In genomic region chr3:188021041-188021440, GRCh38 we compare ENCODE assay signal across 18 cellular contexts.
A peak's percentile ranks its signal among the peaks of the same experiment; 100 is the strongest.
DNase-seq lines count a peak whose midpoint lies in the region; TF ChIP-seq lines count a peak whose summit lies in the region.
"Had no signal": no experiment of that assay in that cellular context is flagged by ENCODE, and none has a peak within 500 bp of the region (broad histone marks: within the 10 kb centered on the region; RNA-seq: fewer than 3 reads in every experiment).

No MANE protein-coding gene starts in this region.

- H3F3A ChIP-seq in smooth muscle cell (ENCODE audit: low read depth) = no peaks in the 10 kb centered on the region

- H3K9ac ChIP-seq in smooth muscle cell (ENCODE audit: low read depth) = no peak overlapping the region

- no peak overlapping the region for H3K27ac ChIP-seq in smooth muscle cell (ENCODE audit: low read depth)
- H3K27ac ChIP-seq: adrenal gland, gastroesophageal sphincter, upper lobe of left lung had no signal

- no peak overlapping the region for H3K4me3 ChIP-seq in MG63
- no peak overlapping the region for H3K4me3 ChIP-seq in fibroblast of the aortic adventitia (ENCODE audit: low read depth, low read length)
- no peak overlapping the region for H3K4me3 ChIP-seq in smooth muscle cell
- H3K4me3 ChIP-seq: adrenal gland, gastroesophageal sphincter, upper lobe of left lung had no signal

- no peak for TF ChIP-seq CTCF in fibroblast of the aortic adventitia (IDR thresholded peaks at IDR 0.05; ENCODE audit: insufficient read depth, low read length)
- TF ChIP-seq CTCF in smooth muscle cell (IDR thresholded peaks at IDR 0.05; ENCODE audit: borderline replicate concordance, insufficient read depth, poor library complexity, severe bottlenecking) = no peak

- no peaks in the 10 kb centered on the region for H4K20me1 ChIP-seq in smooth muscle cell (ENCODE audit: low read depth)

- H3K4me2 ChIP-seq in smooth muscle cell = peak overlapping the region; percentile 61

- H2AFZ ChIP-seq in smooth muscle cell (ENCODE audit: low read depth) = peak overlapping the region; percentile 88

- 0 out of 2 replicates have a peak, but pooled peaks cover 2% of the 10 kb centered on the region for H3K9me3 ChIP-seq in MG63
- H3K9me3 ChIP-seq in smooth muscle cell (replicated peaks; ENCODE audit: low read depth) = no peaks in the 10 kb centered on the region
- H3K9me3 ChIP-seq: adrenal gland, gastroesophageal sphincter, upper lobe of left lung had no signal

- H3K79me2 ChIP-seq in smooth muscle cell (ENCODE audit: low read depth) = no peaks in the 10 kb centered on the region

- DNase-seq in ELR (ENCODE audit: low read depth) (peak; percentile 9), MG63 (peak; percentile 84), fibroblast of the aortic adventitia (ENCODE audit: low read depth) (peak; percentile 85), smooth muscle cell (lab: John Stamatoyannopoulos, UW; ENCODE audit: unreplicated experiment) (no peak), HT-29 (ENCODE audit: low spot score) (no peak), cerebellum (ENCODE audit: low spot score) (no peak), activated gamma-delta T cell treated with Interleukin-2 at 50 U/mL for 16 hours (no peak)
- DNase-seq: activated CD4-positive, alpha-beta T cell treated with anti-CD3 and anti-CD28 coated beads for 36 hours; activated CD8-positive, alpha-beta memory T cell treated with anti-CD3 and anti-CD28 coated beads, Interleukin-2, amount 10 ng/mL, durations not matched to agents 7 days and 5 days; adrenal gland; caudate nucleus; NCI-H1417; NCI-H526 treated with DMSO at 0.1 percent for 48 hours; small intestine; stimulated activated CD4-positive, alpha-beta T cell treated with anti-CD3 and anti-CD28 coated beads, Interleukin-4, amount 100 ng/mL, for 24 hours; stimulated activated naive CD8-positive, alpha-beta T cell treated with anti-CD3 and anti-CD28 coated beads, Interleukin-15, amount 100 ng/mL, for 72 hours had no signal

- H3K4me1 ChIP-seq in smooth muscle cell (ENCODE audit: low read depth) = no peaks in the 10 kb centered on the region
- H3K4me1 ChIP-seq: adrenal gland, gastroesophageal sphincter, upper lobe of left lung had no signal

- no peaks in the 10 kb centered on the region for H3K27me3 ChIP-seq in MG63
- H3K27me3 ChIP-seq in smooth muscle cell (ENCODE audit: low read depth) = no peaks in the 10 kb centered on the region
- H3K27me3 ChIP-seq: adrenal gland, gastroesophageal sphincter, upper lobe of left lung had no signal

- 87% methylated on average over 3 of the region's 3 CpGs for WGBS in smooth muscle cell (ENCODE audit: low lambda C conversion rate)

- H3K36me3 ChIP-seq in MG63 (no peaks in the 10 kb centered on the region), smooth muscle cell (ENCODE audit: low read depth) (no peaks in the 10 kb centered on the region)
- H3K36me3 ChIP-seq: adrenal gland, gastroesophageal sphincter, upper lobe of left lung had no signal

Comparison
In these comparisons a context has a peak if more than half of its experiments do, and no peak if none do; other contexts are left out.
1. DNase-seq: peak in ELR (single experiment), MG63 (single experiment) and fibroblast of the aortic adventitia (single experiment); none in smooth muscle cell (single experiment), HT-29 (single experiment), cerebellum (single experiment) and activated gamma-delta T cell treated with Interleukin-2 at 50 U/mL for 16 hours (single experiment).